8 cellular contexts compared by ENCODE assay signal in the genomic region with DNA sequence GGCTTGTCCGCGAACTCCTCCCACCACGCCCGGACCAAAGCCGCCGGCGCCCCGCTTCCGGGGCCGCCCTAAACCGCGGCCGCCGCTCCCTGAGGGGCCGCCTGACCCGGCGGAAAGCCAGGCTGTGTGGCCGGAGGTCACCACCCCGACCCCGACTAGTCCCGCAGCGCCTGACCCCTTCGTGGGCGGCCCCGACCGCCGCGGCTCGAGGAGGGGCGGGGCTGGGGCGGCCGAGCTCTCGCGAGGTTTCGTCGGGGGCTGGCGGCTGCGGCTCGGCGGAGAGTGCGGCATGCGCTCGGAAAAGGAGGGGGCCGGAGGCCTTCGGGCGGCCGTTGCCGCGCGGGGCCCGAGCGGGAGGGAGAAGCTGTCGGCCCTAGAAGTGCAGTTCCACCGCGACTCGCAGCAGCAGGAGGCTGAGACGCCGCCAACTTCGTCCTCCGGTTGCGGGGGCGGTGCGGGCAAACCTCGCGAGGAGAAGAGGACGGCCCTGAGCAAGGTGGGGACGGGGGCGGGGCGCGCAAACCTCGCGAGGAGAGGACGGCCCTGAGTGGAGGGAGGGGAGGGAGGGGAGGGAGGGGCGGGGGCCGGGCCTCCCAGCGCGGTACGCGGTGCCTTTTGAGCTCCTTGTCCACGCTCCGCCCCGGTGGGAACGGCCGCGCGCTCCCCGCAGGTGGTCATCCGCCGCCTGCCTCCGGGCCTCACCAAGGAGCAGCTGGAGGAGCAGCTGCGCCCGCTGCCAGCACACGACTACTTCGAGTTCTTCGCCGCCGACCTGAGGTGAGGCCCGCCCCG. TPM values are rescaled to one million over a fixed set of nuclear protein-coding genes. Genes with fewer than 3 reads are reported as not detected.
DNase-seq lines count a peak whose midpoint lies in the region; ATAC-seq and TF ChIP-seq lines count a peak whose summit lies in the region.

A gene with protein sequence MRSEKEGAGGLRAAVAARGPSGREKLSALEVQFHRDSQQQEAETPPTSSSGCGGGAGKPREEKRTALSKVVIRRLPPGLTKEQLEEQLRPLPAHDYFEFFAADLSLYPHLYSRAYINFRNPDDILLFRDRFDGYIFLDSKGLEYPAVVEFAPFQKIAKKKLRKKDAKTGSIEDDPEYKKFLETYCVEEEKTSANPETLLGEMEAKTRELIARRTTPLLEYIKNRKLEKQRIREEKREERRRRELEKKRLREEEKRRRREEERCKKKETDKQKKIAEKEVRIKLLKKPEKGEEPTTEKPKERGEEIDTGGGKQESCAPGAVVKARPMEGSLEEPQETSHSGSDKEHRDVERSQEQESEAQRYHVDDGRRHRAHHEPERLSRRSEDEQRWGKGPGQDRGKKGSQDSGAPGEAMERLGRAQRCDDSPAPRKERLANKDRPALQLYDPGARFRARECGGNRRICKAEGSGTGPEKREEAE (plus strand): TSS at position 251 of the 792 bp plus-strand sequence. CDS start 39 bp downstream, at position 290.

- H3K27ac ChIP-seq in PC-9 (peak within 1 kb of the TSS; percentile 91), muscle layer of duodenum (ENCODE audit: low read length) (peak within 1 kb of the TSS; percentile 81)

- peaks cover 28% of the 10 kb centered on the region for H3K4me1 ChIP-seq in PC-9 (replicated peaks; ENCODE audit: insufficient read depth)
- H3K4me1 ChIP-seq in muscle layer of duodenum (ENCODE audit: control insufficient read depth in 1 of 2, insufficient read depth in 2 of 2, low read length in 2 of 2) = peaks cover 13 to 19% of the 10 kb centered on the region in 2 donors

- peak; percentile 65 for ATAC-seq in GM21529 (IDR thresholded peaks at IDR 0.05; ENCODE audit: unreplicated experiment)
- peak; percentile 88 to 89 for ATAC-seq in activated T-cell treated with anti-CD3 and anti-CD28 coated beads, Interleukin-2, amount 50 U/mL, for 4 hours
- peak; percentile 95 for ATAC-seq in esophagus mucosa

- H3F3A ChIP-seq in PC-9 (ENCODE audit: insufficient read depth, low read depth) = peaks cover 38% of the 10 kb centered on the region

- intact Hi-C loops in PC-9 (cut with micrococcal nuclease; ENCODE audit: unreplicated experiment) = loop anchor here (1.0 kb wide), 1 partner anchor 46 kb away; no protein-coding TSS in a partner anchor

- H3K27me3 Mint-ChIP-seq in IgD-negative memory B cell = no peaks in the 10 kb centered on the region
- no peaks in the 10 kb centered on the region for H3K27me3 Mint-ChIP-seq in activated T-cell treated with anti-CD3 and anti-CD28 coated beads, Interleukin-2, amount 50 U/mL, for 4 hours (ENCODE audit: low read depth)

- H4K20me1 ChIP-seq in PC-9 (ENCODE audit: insufficient read depth) = no peaks in the 10 kb centered on the region; the same call in 1 of the 2 replicates

- H3K9me2 ChIP-seq in PC-9 (ENCODE audit: insufficient read depth) = no peaks in the 10 kb centered on the region

- peak within 1 kb of the TSS; percentile 95 for H3K4me2 ChIP-seq in PC-9

- POLR2A ChIA-PET in PC-9 (lab: Charles Lee; ENCODE audit: unreplicated experiment) = interaction anchor here (0.6 kb wide), 2 partner anchors 12 to 189 kb away, joined by 6 to 11 read pairs; no protein-coding TSS in a partner anchor

- no peaks in the 10 kb centered on the region for H3K27me3 ChIP-seq in PC-9 (ENCODE audit: insufficient read depth, low read depth)
- no peaks in the 10 kb centered on the region for H3K27me3 ChIP-seq in muscle layer of duodenum (ENCODE audit: low read depth, low read length)

- H3K27ac Mint-ChIP-seq in IgD-negative memory B cell = peak within 1 kb of the TSS; percentile 97 to 98 (median 97)

- CTCF ChIA-PET in PC-9 (lab: Charles Lee) = no interaction called here

- peaks cover 35% of the 10 kb centered on the region for H3K79me2 ChIP-seq in PC-9 (ENCODE audit: low read depth)

- peak within 1 kb of the TSS; percentile 91 to 96 (median 94) for H3K4me3 Mint-ChIP-seq in IgD-negative memory B cell
- peak within 1 kb of the TSS; percentile 91 for H3K4me3 Mint-ChIP-seq in activated T-cell treated with anti-CD3 and anti-CD28 coated beads, Interleukin-2, amount 50 U/mL, for 4 hours

- peak; percentile 74 for DNase-seq in DMS153 (lab: John Stamatoyannopoulos, UW)
- DNase-seq in PC-9 = peak; percentile 76 to 91
- peak; percentile 85 for DNase-seq in activated T-cell treated with anti-CD3 and anti-CD28 coated beads, Interleukin-2, amount 50 U/mL, for 4 hours
- DNase-seq in stimulated activated CD8-positive, alpha-beta memory T cell treated with anti-CD3 and anti-CD28 coated beads, Interleukin-7, amount 100 ng/mL, for 4 hours (ENCODE audit: low read depth in 2 of 2) = peak; percentile 81 to 87

- no TSS peak for BruUV-seq in PC-9 (replicated peaks; lab: Mats Ljungman, UMichigan)

- peaks cover 23 to 25% (median 25%) of the 10 kb centered on the region in 3 donors for H3K4me1 Mint-ChIP-seq in IgD-negative memory B cell
- peaks cover 47% of the 10 kb centered on the region for H3K4me1 Mint-ChIP-seq in activated T-cell treated with anti-CD3 and anti-CD28 coated beads, Interleukin-2, amount 50 U/mL, for 4 hours (ENCODE audit: low read depth)

- peak within 1 kb of the TSS; percentile 95 for H2AFZ ChIP-seq in PC-9

- H3K36me3 ChIP-seq in PC-9 (ENCODE audit: low read depth) (peaks cover 19% of the 10 kb centered on the region), muscle layer of duodenum (ENCODE audit: control insufficient read depth in 1 of 2, insufficient read depth in 2 of 2, low read length in 2 of 2) (peaks cover 1 to 6% of the 10 kb centered on the region in 2 donors)

- no peaks in the 10 kb centered on the region for H3K9me3 Mint-ChIP-seq in IgD-negative memory B cell
- no peaks in the 10 kb centered on the region for H3K9me3 Mint-ChIP-seq in activated T-cell treated with anti-CD3 and anti-CD28 coated beads, Interleukin-2, amount 50 U/mL, for 4 hours

- H3K4me3 ChIP-seq in PC-9 = peak within 1 kb of the TSS; percentile 77
- peak within 1 kb of the TSS; percentile 77 to 88 for H3K4me3 ChIP-seq in muscle layer of duodenum (ENCODE audit: low read depth in 1 of 2, low read length in 2 of 2)

- TF ChIP-seq CTCF in PC-9 (conservative IDR thresholded peaks at IDR 0.05) = no peak

- peaks cover 9% of the 10 kb centered on the region for H3K36me3 Mint-ChIP-seq in IgD-negative memory B cell
- H3K36me3 Mint-ChIP-seq in activated T-cell treated with anti-CD3 and anti-CD28 coated beads, Interleukin-2, amount 50 U/mL, for 4 hours (ENCODE audit: insufficient read depth) = peaks cover 17% of the 10 kb centered on the region

- H3K9me3 ChIP-seq in PC-9 (ENCODE audit: insufficient read depth, low read depth) = no peaks in the 10 kb centered on the region
- no peaks in the 10 kb centered on the region for H3K9me3 ChIP-seq in muscle layer of duodenum (ENCODE audit: control insufficient read depth in 1 of 2, low read length in 2 of 2)

RNA-seq across cellular contexts. Expression of the gene that starts here (rescaled TPM):
- polyA plus RNA-seq in IgD-negative memory B cell = 35.5 TPM
- total RNA-seq in PC-9 (2021) (54.1 and 67.0 TPM in 2 replicates), esophagus mucosa (26.2 TPM)
- total RNA-seq in activated T-cell treated with anti-CD3 and anti-CD28 coated beads, Interleukin-2, amount 50 U/mL, for 4 hours = 10 to 100 TPM; 38.5 to 45.7 (median 40.7) TPM

Comparison
In these comparisons a context has a peak if more than half of its experiments do, and no peak if none do; other contexts are left out.
1. Peak in every context shown above with its lines: DNase-seq, ATAC-seq, H3K4me3 ChIP-seq and H3K27ac ChIP-seq.